In the genomic region with DNA sequence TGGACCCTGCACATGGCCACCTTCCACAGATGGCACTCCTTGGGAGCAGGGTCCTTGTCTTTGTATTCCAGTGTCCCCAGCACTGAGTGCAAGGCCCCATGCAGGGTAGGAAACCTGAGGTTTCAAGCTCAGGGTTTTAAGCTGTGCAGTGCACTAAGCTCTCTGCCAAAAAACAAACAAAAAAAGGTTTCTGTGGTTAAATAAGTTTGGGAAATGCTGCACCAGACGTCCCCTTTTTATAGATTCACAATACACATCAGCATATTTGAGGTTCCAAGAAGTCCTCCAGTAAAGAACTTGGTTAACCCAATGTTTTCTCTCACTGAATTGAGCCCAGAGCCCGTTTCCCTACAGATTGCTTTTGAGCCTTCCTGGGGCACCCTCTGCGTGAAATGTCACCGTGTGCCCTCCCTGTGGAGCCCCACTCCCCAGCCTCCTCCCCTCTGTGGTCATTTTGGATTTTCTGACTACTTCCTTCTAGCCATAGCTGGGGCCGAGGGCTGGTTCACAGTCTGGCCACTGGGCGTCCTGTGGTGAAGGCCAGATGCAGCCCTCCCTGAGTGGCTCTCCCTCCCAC, we compare ENCODE assay signal across 8 cellular contexts. TPM values are rescaled to one million over a fixed set of nuclear protein-coding genes. Genes with fewer than 3 reads are reported as not detected.
DNase-seq lines count a peak whose midpoint lies in the region; ATAC-seq and TF ChIP-seq lines count a peak whose summit lies in the region.

No MANE protein-coding gene starts in this region.

- H3K27ac Mint-ChIP-seq in neural progenitor cell: peak overlapping the region; percentile 65

- H3K27me3 ChIP-seq in BE2C (no peaks in the 10 kb centered on the region), neural progenitor cell (no peaks in the 10 kb centered on the region)

- no peak for DNase-seq in BE2C
- peak; percentile 17 for DNase-seq in NCI-H69 (lab: John Stamatoyannopoulos, UW)
- DNase-seq in coronary artery (ENCODE audit: low spot score): no peak
- no peak for DNase-seq in neural progenitor cell (ENCODE audit: low spot score)
- DNase-seq in activated effector memory CD4-positive, alpha-beta T cell treated with anti-CD3 and anti-CD28 coated beads, Interleukin-2, amount 50 U/mL, for 16 hours: no peak

- H3K9me3 ChIP-seq in BE2C (no peaks in the 10 kb centered on the region), neural progenitor cell (ENCODE audit: low read depth) (no peaks in the 10 kb centered on the region)

- no peak overlapping the region for H2AFZ ChIP-seq in neural progenitor cell (replicated peaks)

- H3K27me3 Mint-ChIP-seq in neural progenitor cell (ENCODE audit: insufficient read depth, low read depth): no peaks in the 10 kb centered on the region

- H3K4me3 ChIP-seq in BE2C (ENCODE audit: low read depth, low read length): no peak overlapping the region
- H3K4me3 ChIP-seq in coronary artery: no peak overlapping the region
- H3K4me3 ChIP-seq in neural progenitor cell: no peak overlapping the region

- ATAC-seq in HG02973 (IDR thresholded peaks at IDR 0.05; ENCODE audit: unreplicated experiment) (no peak), HG03439 (IDR thresholded peaks at IDR 0.05; ENCODE audit: unreplicated experiment) (no peak), GM21390 (IDR thresholded peaks at IDR 0.05; ENCODE audit: unreplicated experiment) (no peak)

- no peaks in the 10 kb centered on the region for H4K20me1 ChIP-seq in neural progenitor cell (ENCODE audit: low read depth)

- no peaks in the 10 kb centered on the region for H3K79me2 ChIP-seq in neural progenitor cell (ENCODE audit: low read depth)

- H3F3A ChIP-seq in neural progenitor cell (ENCODE audit: low read depth): peaks cover 3% of the 10 kb centered on the region

- H3K4me1 ChIP-seq in BE2C: peaks cover 22% of the 10 kb centered on the region
- H3K4me1 ChIP-seq in neural progenitor cell: peaks cover 7% of the 10 kb centered on the region

- peaks cover 22% of the 10 kb centered on the region for H3K36me3 ChIP-seq in BE2C
- H3K36me3 ChIP-seq in neural progenitor cell: no peaks in the 10 kb centered on the region

- H3K9me3 Mint-ChIP-seq in neural progenitor cell: no peaks in the 10 kb centered on the region

- H3K36me3 Mint-ChIP-seq in neural progenitor cell: peaks cover 6% of the 10 kb centered on the region

- peaks cover 6% of the 10 kb centered on the region for H3K4me1 Mint-ChIP-seq in neural progenitor cell

- no peak overlapping the region for H3K4me2 ChIP-seq in neural progenitor cell

- H3K9ac ChIP-seq in neural progenitor cell: no peak overlapping the region

- H3K27ac ChIP-seq in coronary artery: peak overlapping the region; percentile 43 to 82
- no peak overlapping the region for H3K27ac ChIP-seq in neural progenitor cell

- H3K4me3 Mint-ChIP-seq in neural progenitor cell: no peak overlapping the region

- TF ChIP-seq CTCF in BE2C (IDR thresholded peaks at IDR 0.05; ENCODE audit: low read depth, low read length) (peak; percentile 27; the same call in 1 of the 2 replicates), coronary artery (IDR thresholded peaks at IDR 0.05) (no peak), neural progenitor cell (IDR thresholded peaks at IDR 0.05) (no peak)

RNA-seq across cellular contexts. Expression of gene DELE1, which starts 17.1 kb away (rescaled TPM):
- 121 TPM for polyA plus RNA-seq in BE2C (2012; ENCODE audit: insufficient read depth, insufficient read length, low read depth)
- 47.7 and 86.5 TPM in 2 replicates for total RNA-seq in neural progenitor cell (ENCODE audit: low replicate concordance)

RNA-seq across cellular contexts. Expression of gene PCDH12, which starts 17.2 kb away (rescaled TPM):
- 2.4 TPM for polyA plus RNA-seq in BE2C (2012; ENCODE audit: insufficient read depth, insufficient read length, low read depth)
- total RNA-seq in neural progenitor cell (ENCODE audit: low replicate concordance): not detected in 2 replicates

RNA-seq across cellular contexts. Expression of gene RNF14, which starts 28.1 kb away (rescaled TPM):
- 84.7 TPM for polyA plus RNA-seq in BE2C (2012; ENCODE audit: insufficient read depth, insufficient read length, low read depth)
- 21.0 and 41.2 TPM in 2 replicates for total RNA-seq in neural progenitor cell (ENCODE audit: low replicate concordance)
